18 cellular contexts compared by ENCODE assay signal in the genomic region with DNA sequence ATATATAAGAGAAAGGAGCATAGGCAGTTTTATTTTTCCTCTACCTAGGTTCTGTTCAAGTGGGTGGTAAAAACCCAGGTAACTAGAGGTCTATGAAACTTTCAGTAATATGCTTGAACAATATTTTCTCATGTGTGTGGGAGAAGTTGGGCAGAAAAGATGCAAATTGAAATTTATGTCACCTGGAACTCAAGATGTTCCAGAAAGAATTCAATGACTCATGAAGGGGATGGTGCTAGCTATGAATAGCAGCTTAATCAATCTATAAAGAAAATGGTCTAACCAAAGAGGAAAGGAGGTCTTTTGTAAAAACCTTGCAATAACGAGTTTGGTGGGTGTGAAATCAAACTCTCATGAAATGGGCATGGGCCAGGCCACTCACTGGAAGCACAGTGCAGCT.
DNase-seq lines count a peak whose midpoint lies in the region; ATAC-seq and TF ChIP-seq lines count a peak whose summit lies in the region.
"Had no signal": no experiment of that assay in that cellular context is flagged by ENCODE, and none has a peak within 500 bp of the region (broad histone marks: within the 10 kb centered on the region; RNA-seq: fewer than 3 reads in every experiment).

No MANE protein-coding gene starts in this region.

- H3K9me3 Mint-ChIP-seq in activated CD8-positive, alpha-beta T cell treated with anti-CD3 and anti-CD28 coated beads for 36 hours = no peaks in the 10 kb centered on the region
- no peaks in the 10 kb centered on the region for H3K9me3 Mint-ChIP-seq in activated CD8-positive, alpha-beta T cell treated with anti-CD3 and anti-CD28 coated beads, Interleukin-2, amount 10 ng/mL, durations not matched to agents 7 days and 5 days (ENCODE audit: insufficient read depth)
- peaks cover 3% of the 10 kb centered on the region for H3K9me3 Mint-ChIP-seq in activated T-helper 17 cell treated with anti-CD3 and anti-CD28 coated beads, Interleukin-2, amount 50 U/mL, for 72 hours
- H3K9me3 Mint-ChIP-seq: CD8-positive, alpha-beta T cell had no signal

- H3K27me3 Mint-ChIP-seq in activated CD8-positive, alpha-beta T cell treated with anti-CD3 and anti-CD28 coated beads for 36 hours = no peaks in the 10 kb centered on the region
- H3K27me3 Mint-ChIP-seq in activated CD8-positive, alpha-beta T cell treated with anti-CD3 and anti-CD28 coated beads, Interleukin-2, amount 10 ng/mL, durations not matched to agents 7 days and 5 days (ENCODE audit: low read depth) = no peaks in the 10 kb centered on the region
- no peaks in the 10 kb centered on the region for H3K27me3 Mint-ChIP-seq in activated T-helper 17 cell treated with anti-CD3 and anti-CD28 coated beads, Interleukin-2, amount 50 U/mL, for 72 hours

- ATAC-seq in activated CD8-positive, alpha-beta T cell treated with anti-CD3 and anti-CD28 coated beads for 36 hours = no peak
- ATAC-seq in activated CD8-positive, alpha-beta T cell treated with anti-CD3 and anti-CD28 coated beads, Interleukin-2, amount 10 ng/mL, durations not matched to agents 7 days and 5 days = no peak
- peak; percentile 77 for ATAC-seq in activated T-helper 17 cell treated with anti-CD3 and anti-CD28 coated beads, Interleukin-2, amount 50 U/mL, for 72 hours (replicated peaks)
- ATAC-seq in GM21723 (IDR thresholded peaks at IDR 0.05; ENCODE audit: unreplicated experiment) = no peak
- ATAC-seq: CD8-positive, alpha-beta T cell had no signal

- peak overlapping the region; percentile 26 for H3K27ac Mint-ChIP-seq in activated CD8-positive, alpha-beta T cell treated with anti-CD3 and anti-CD28 coated beads for 36 hours
- H3K27ac Mint-ChIP-seq in activated CD8-positive, alpha-beta T cell treated with anti-CD3 and anti-CD28 coated beads, Interleukin-2, amount 10 ng/mL, durations not matched to agents 7 days and 5 days = no peak overlapping the region
- peak overlapping the region; percentile 44 for H3K27ac Mint-ChIP-seq in activated T-helper 17 cell treated with anti-CD3 and anti-CD28 coated beads, Interleukin-2, amount 50 U/mL, for 72 hours
- H3K27ac Mint-ChIP-seq: CD8-positive, alpha-beta T cell had no signal

- DNase-seq in activated CD8-positive, alpha-beta T cell treated with anti-CD3 and anti-CD28 coated beads for 36 hours = no peak
- DNase-seq in activated CD8-positive, alpha-beta T cell treated with anti-CD3 and anti-CD28 coated beads, Interleukin-2, amount 10 ng/mL, durations not matched to agents 7 days and 5 days = no peak
- peak; percentile 10 for DNase-seq in stimulated activated CD4-positive, alpha-beta T cell treated with anti-CD3 and anti-CD28 coated beads, Interleukin-4, amount 100 ng/mL, for 1 hour
- no peak for DNase-seq in stimulated activated CD4-positive, alpha-beta T cell treated with anti-CD3 and anti-CD28 coated beads, Interleukin-2, amount 100 ng/mL, for 48 hours
- peak; percentile 73 for DNase-seq in putamen (ENCODE audit: low spot score)
- DNase-seq in NCI-H2029 (lab: John Stamatoyannopoulos, UW) = no peak
- DNase-seq: Calu3; CD8-positive, alpha-beta T cell; GF-D8; GOT3; Kasumi-1; MG63; NCI-H1092; NCI-H1436 treated with DMSO at 0.1 percent for 48 hours; NCI-H2081; Peyer's patch had no signal

- peaks cover 17% of the 10 kb centered on the region for H3K4me1 Mint-ChIP-seq in activated CD8-positive, alpha-beta T cell treated with anti-CD3 and anti-CD28 coated beads for 36 hours (ENCODE audit: low read depth)
- no peaks in the 10 kb centered on the region for H3K4me1 Mint-ChIP-seq in activated CD8-positive, alpha-beta T cell treated with anti-CD3 and anti-CD28 coated beads, Interleukin-2, amount 10 ng/mL, durations not matched to agents 7 days and 5 days (ENCODE audit: low read depth)
- peaks cover 28% of the 10 kb centered on the region for H3K4me1 Mint-ChIP-seq in activated T-helper 17 cell treated with anti-CD3 and anti-CD28 coated beads, Interleukin-2, amount 50 U/mL, for 72 hours

- POLR2A ChIA-PET in activated CD8-positive, alpha-beta T cell treated with anti-CD3 and anti-CD28 coated beads for 36 hours (lab: Charles Lee) = interaction anchor here (1.1 kb wide), 1 partner anchor 176 kb away, joined by 3 read pairs; no protein-coding TSS in a partner anchor
- POLR2A ChIA-PET in activated CD8-positive, alpha-beta T cell treated with anti-CD3 and anti-CD28 coated beads, Interleukin-2, amount 10 ng/mL, durations not matched to agents 7 days and 5 days (lab: Charles Lee) = no interaction called here

- no peak overlapping the region for H3K4me3 Mint-ChIP-seq in activated CD8-positive, alpha-beta T cell treated with anti-CD3 and anti-CD28 coated beads for 36 hours
- H3K4me3 Mint-ChIP-seq in activated CD8-positive, alpha-beta T cell treated with anti-CD3 and anti-CD28 coated beads, Interleukin-2, amount 10 ng/mL, durations not matched to agents 7 days and 5 days = no peak overlapping the region
- H3K4me3 Mint-ChIP-seq in activated T-helper 17 cell treated with anti-CD3 and anti-CD28 coated beads, Interleukin-2, amount 50 U/mL, for 72 hours = peak overlapping the region; percentile 49
- H3K4me3 Mint-ChIP-seq: CD8-positive, alpha-beta T cell had no signal

- CTCF ChIA-PET in activated CD8-positive, alpha-beta T cell treated with anti-CD3 and anti-CD28 coated beads for 36 hours (lab: Charles Lee) = interaction anchor here (0.6 to 0.7 kb wide), 2 partner anchors 9 to 914 kb away, joined by 3 to 4 read pairs; no protein-coding TSS in a partner anchor
- CTCF ChIA-PET in activated CD8-positive, alpha-beta T cell treated with anti-CD3 and anti-CD28 coated beads, Interleukin-2, amount 10 ng/mL, durations not matched to agents 7 days and 5 days (lab: Charles Lee) = interaction anchor here (0.7 kb wide), 1 partner anchor 262 kb away, joined by 4 read pairs; no protein-coding TSS in a partner anchor

- intact Hi-C loops in activated CD8-positive, alpha-beta T cell treated with anti-CD3 and anti-CD28 coated beads for 36 hours (cut with micrococcal nuclease) = no loop called here

- H3K36me3 Mint-ChIP-seq in activated CD8-positive, alpha-beta T cell treated with anti-CD3 and anti-CD28 coated beads for 36 hours (ENCODE audit: low read depth) = no peaks in the 10 kb centered on the region
- H3K36me3 Mint-ChIP-seq in activated CD8-positive, alpha-beta T cell treated with anti-CD3 and anti-CD28 coated beads, Interleukin-2, amount 10 ng/mL, durations not matched to agents 7 days and 5 days (ENCODE audit: low read depth) = no peaks in the 10 kb centered on the region
- peaks cover 82% of the 10 kb centered on the region for H3K36me3 Mint-ChIP-seq in activated T-helper 17 cell treated with anti-CD3 and anti-CD28 coated beads, Interleukin-2, amount 50 U/mL, for 72 hours (ENCODE audit: low read depth)

- no peak for TF ChIP-seq CTCF in activated CD8-positive, alpha-beta T cell treated with anti-CD3 and anti-CD28 coated beads for 36 hours (IDR thresholded peaks at IDR 0.05)

Comparison
In these comparisons a context has a peak if more than half of its experiments do, and no peak if none do; other contexts are left out.
1. DNase-seq: peak in stimulated activated CD4-positive, alpha-beta T cell treated with anti-CD3 and anti-CD28 coated beads, Interleukin-4, amount 100 ng/mL, for 1 hour (single experiment) and putamen (single experiment); none in activated CD8-positive, alpha-beta T cell treated with anti-CD3 and anti-CD28 coated beads for 36 hours (single experiment), activated CD8-positive, alpha-beta T cell treated with anti-CD3 and anti-CD28 coated beads, Interleukin-2, amount 10 ng/mL, durations not matched to agents 7 days and 5 days (single experiment), stimulated activated CD4-positive, alpha-beta T cell treated with anti-CD3 and anti-CD28 coated beads, Interleukin-2, amount 100 ng/mL, for 48 hours (0 of 2) and NCI-H2029 (single experiment).